Comparison of ENCODE assay signal across 17 cellular contexts in genomic region chr13:101178394-101178793, GRCh38.
"Had no signal": no experiment of that assay in that cellular context is flagged by ENCODE, and none has a peak within 500 bp of the region (broad histone marks: within the 10 kb centered on the region; RNA-seq: fewer than 3 reads in every experiment).

No MANE protein-coding gene starts in this region.

- DNase-seq: activated CD4-positive, alpha-beta T cell treated with anti-CD3 and anti-CD28 coated beads, Interleukin-2, amount 50 U/mL, for 1 hour; activated CD8-positive, alpha-beta memory T cell treated with anti-CD3 and anti-CD28 coated beads, Interleukin-2, amount 50 U/mL, for 4 hours; activated effector memory CD4-positive, alpha-beta T cell treated with Interleukin-2 at 50 U/mL for 16 hours; activated naive CD4-positive, alpha-beta T cell treated with anti-CD3 and anti-CD28 coated beads, Interleukin-2, amount 50 U/mL, for 16 hours; activated T-cell treated with anti-CD3 and anti-CD28 coated beads, Interleukin-2, amount 50 U/mL, for 48 hours; effector CD4-positive, alpha-beta T cell; naive thymus-derived CD4-positive, alpha-beta T cell; pancreas; spleen; stimulated activated CD4-positive, alpha-beta T cell treated with anti-CD3 and anti-CD28 coated beads, Interleukin-4, amount 100 ng/mL, for 4 hours; T1000; upper lobe of left lung had no signal

- H3K27ac ChIP-seq: ascending aorta, esophagus muscularis mucosa, pancreas, spleen, thoracic aorta, upper lobe of left lung had no signal

- H3K4me1 ChIP-seq: ascending aorta, esophagus muscularis mucosa, pancreas, spleen, upper lobe of left lung had no signal

- H3K27ac Mint-ChIP-seq: memory B cell; naive thymus-derived CD4-positive, alpha-beta T cell; stimulated activated memory B cell treated with anti-CD40 and anti-IgM and Interleukin-4, amounts not matched to agents 10 μg/mL and 1 μg/mL and 100 μg/mL, for 72 hours had no signal

- H3K9me3 Mint-ChIP-seq: memory B cell; naive thymus-derived CD4-positive, alpha-beta T cell; stimulated activated memory B cell treated with anti-CD40 and anti-IgM and Interleukin-4, amounts not matched to agents 10 μg/mL and 1 μg/mL and 100 μg/mL, for 72 hours had no signal

- H3K27me3 Mint-ChIP-seq: memory B cell; stimulated activated memory B cell treated with anti-CD40 and anti-IgM and Interleukin-4, amounts not matched to agents 10 μg/mL and 1 μg/mL and 100 μg/mL, for 72 hours had no signal

- H3K9me3 ChIP-seq: ascending aorta, esophagus muscularis mucosa, pancreas, spleen, thoracic aorta, upper lobe of left lung had no signal

- H3K36me3 ChIP-seq: ascending aorta, esophagus muscularis mucosa, pancreas, spleen, thoracic aorta, upper lobe of left lung had no signal

- H3K36me3 Mint-ChIP-seq: memory B cell; naive thymus-derived CD4-positive, alpha-beta T cell; stimulated activated memory B cell treated with anti-CD40 and anti-IgM and Interleukin-4, amounts not matched to agents 10 μg/mL and 1 μg/mL and 100 μg/mL, for 72 hours had no signal

- H3K4me1 Mint-ChIP-seq: memory B cell; naive thymus-derived CD4-positive, alpha-beta T cell; stimulated activated memory B cell treated with anti-CD40 and anti-IgM and Interleukin-4, amounts not matched to agents 10 μg/mL and 1 μg/mL and 100 μg/mL, for 72 hours had no signal

- H3K4me3 Mint-ChIP-seq: memory B cell; naive thymus-derived CD4-positive, alpha-beta T cell; stimulated activated memory B cell treated with anti-CD40 and anti-IgM and Interleukin-4, amounts not matched to agents 10 μg/mL and 1 μg/mL and 100 μg/mL, for 72 hours had no signal

- H3K27me3 ChIP-seq: ascending aorta, pancreas, spleen, upper lobe of left lung had no signal

- H3K4me3 ChIP-seq: ascending aorta, esophagus muscularis mucosa, spleen, thoracic aorta, upper lobe of left lung had no signal
